16 cellular contexts compared by ENCODE assay signal in genomic region chr12:50104614-50105366, GRCh38. TPM values are rescaled to one million over a fixed set of nuclear protein-coding genes. Genes with fewer than 3 reads are reported as not detected.
DNase-seq lines count a peak whose midpoint lies in the region; ATAC-seq and TF ChIP-seq lines count a peak whose summit lies in the region.
"Had no signal": no experiment of that assay in that cellular context is flagged by ENCODE, and none has a peak within 500 bp of the region (broad histone marks: within the 10 kb centered on the region; RNA-seq: fewer than 3 reads in every experiment).

No MANE protein-coding gene starts in this region.

- peaks cover 0 to 36% of the 10 kb centered on the region in 2 donors for H3K4me1 ChIP-seq in right atrium auricular region
- peaks cover 11% of the 10 kb centered on the region for H3K4me1 ChIP-seq in upper lobe of right lung
- H3K4me1 ChIP-seq in thyroid gland = peaks cover 11 to 21% of the 10 kb centered on the region in 2 donors

- H3K36me3 ChIP-seq in right atrium auricular region (peaks cover 6% of the 10 kb centered on the region), upper lobe of right lung (peaks cover 15% of the 10 kb centered on the region), thyroid gland (peaks cover 2 to 4% of the 10 kb centered on the region in 2 donors)

- H3K9me3 ChIP-seq in right atrium auricular region (no peaks in the 10 kb centered on the region), upper lobe of right lung (no peaks in the 10 kb centered on the region), thyroid gland (no peaks in the 10 kb centered on the region)
- H3K9me3 ChIP-seq: upper lobe of left lung had no signal

- TF ChIP-seq CTCF in right atrium auricular region (IDR thresholded peaks at IDR 0.05) (no peak), upper lobe of right lung (IDR thresholded peaks at IDR 0.05) (no peak), thyroid gland (IDR thresholded peaks at IDR 0.05) (no peak)

- H3K4me3 ChIP-seq in right atrium auricular region (no peak overlapping the region), upper lobe of right lung (peak overlapping the region; percentile 25), thyroid gland (replicated peaks in 1 of 3) (no peak overlapping the region)

- intact Hi-C loops in Right ventricle myocardium superior (cut with DNase I) (no loop called here), left colon (cut with DNase I, micrococcal nuclease) (no loop called here), posterior vena cava (cut with DNase I) (no loop called here), upper lobe of right lung (cut with DNase I) (no loop called here), thyroid gland (cut with DNase I) (loop anchor here (10.0 kb wide), 1 partner anchor 210 kb away; no protein-coding TSS in a partner anchor)

- peak; percentile 28 for ATAC-seq in Right ventricle myocardium superior (ENCODE audit: poor library complexity)
- ATAC-seq in left colon = peak; percentile 41
- ATAC-seq in upper lobe of right lung = peak; percentile 3
- ATAC-seq: activated naive CD8-positive, alpha-beta T cell treated with anti-CD3 and anti-CD28 coated beads, Interleukin-2, amount 50 U/mL, for 24 hours had no signal

- WGBS in thyroid gland, 2 donors = 82 to 86% methylated on average over 8 to 11 of the region's 11 CpGs

- no peak overlapping the region for H3K27ac ChIP-seq in right atrium auricular region
- no peak overlapping the region for H3K27ac ChIP-seq in upper lobe of right lung
- H3K27ac ChIP-seq in thyroid gland = no peak overlapping the region

- no peak for TF ChIP-seq POLR2A in thyroid gland (IDR thresholded peaks at IDR 0.05)

- H3K27me3 ChIP-seq in right atrium auricular region (no peaks in the 10 kb centered on the region), upper lobe of right lung (no peaks in the 10 kb centered on the region), thyroid gland (no peaks in the 10 kb centered on the region)
- H3K27me3 ChIP-seq: upper lobe of left lung had no signal

- peak; percentile 69 for DNase-seq in Right ventricle myocardium superior
- no peak for DNase-seq in right atrium auricular region (ENCODE audit: low spot score)
- no peak for DNase-seq in left colon
- DNase-seq in posterior vena cava (ENCODE audit: low spot score) = peak; percentile 78
- peak; percentile 64 for DNase-seq in upper lobe of right lung
- DNase-seq in NCI-H1417 (lab: John Stamatoyannopoulos, UW) = no peak
- DNase-seq in thyroid gland = no peak
- DNase-seq in T-helper 9 cell = no peak
- DNase-seq: activated B cell treated with CpG ODN at 0.5 μM for 24 hours; activated naive CD8-positive, alpha-beta T cell treated with anti-CD3 and anti-CD28 coated beads, Interleukin-2, amount 50 U/mL, for 24 hours; foreskin fibroblast; GF-D8; mesendoderm; NCI-H2029; T-helper 17 cell; upper lobe of left lung had no signal

RNA-seq across cellular contexts. Expression of gene GPD1, which starts 1.0 kb away (rescaled TPM):
- 38.3 TPM for total RNA-seq in Right ventricle myocardium superior
- 10 to 100 TPM in 1 of 2 donors, 1 to 10 TPM in 1; 8.8 to 38.7 TPM for total RNA-seq in right atrium auricular region
- total RNA-seq in left colon = 1 to 10 TPM; 1.8 to 4.3 TPM
- total RNA-seq in posterior vena cava = 1 to 10 TPM; 1.5 to 4.5 TPM
- total RNA-seq in upper lobe of right lung = 32.9 TPM
- 10 to 100 TPM in 1 of 4 donors, 1 to 10 TPM in 3; 5.1 to 10.6 (median 7.1) TPM for total RNA-seq in thyroid gland

RNA-seq across cellular contexts. Expression of gene COX14, which starts 7.2 kb away (rescaled TPM):
- total RNA-seq in Right ventricle myocardium superior (243 TPM), right atrium auricular region (100 to 1,000 TPM; 139 to 181 TPM), left colon (10 to 100 TPM; 90.1 to 91.3 TPM), posterior vena cava (10 to 100 TPM; 44.7 to 54.3 TPM), upper lobe of right lung (68.5 TPM), thyroid gland (100 to 1,000 TPM in 2 of 4 donors, 10 to 100 TPM in 2; 40.6 to 135 (median 90.9) TPM)

RNA-seq across cellular contexts. Expression of gene SMARCD1, which starts 19.6 kb away (rescaled TPM):
- 14.3 TPM for total RNA-seq in Right ventricle myocardium superior
- 10 to 100 TPM; 29.6 to 35.5 TPM for total RNA-seq in right atrium auricular region
- 10 to 100 TPM; 35.5 to 41.8 TPM for total RNA-seq in left colon
- total RNA-seq in posterior vena cava = 10 to 100 TPM; 27.9 to 33.0 TPM
- total RNA-seq in upper lobe of right lung = 44.0 TPM
- total RNA-seq in thyroid gland = 10 to 100 TPM; 67.2 to 92.9 (median 74.7) TPM

RNA-seq across cellular contexts. Expression of gene ASIC1, which starts 47.4 kb away (rescaled TPM):
- total RNA-seq in Right ventricle myocardium superior (1.6 TPM), right atrium auricular region (1 to 10 TPM in 1 of 2 donors, under 1 TPM in 1; 0.24 to 1.4 TPM), left colon (1 to 10 TPM in 1 of 2 donors, under 1 TPM in 1; 0.55 to 1.9 TPM), posterior vena cava (1 to 10 TPM; 2.5 to 4.2 TPM), upper lobe of right lung (0.35 TPM), thyroid gland (1 to 10 TPM in 1 of 4 donors, under 1 TPM in 3; 0.13 to 1.9 (median 0.43) TPM)
- total RNA-seq: activated B cell treated with CpG ODN at 0.5 μM for 24 hours had no signal

Comparison
In these comparisons a context has a peak if more than half of its experiments do, and no peak if none do; other contexts are left out.
1. DNase-seq: peak in Right ventricle myocardium superior (single experiment), posterior vena cava (single experiment) and upper lobe of right lung (single experiment); none in right atrium auricular region (single experiment), left colon (0 of 2), NCI-H1417 (0 of 3), thyroid gland (0 of 2) and T-helper 9 cell (single experiment).
2. Peak in every context shown above with its lines, with median percentiles within 50 percentile points of each other: ATAC-seq.